15 cellular contexts compared by ENCODE assay signal in genomic region chr4:141497627-141498026, GRCh38.
DNase-seq lines count a peak whose midpoint lies in the region; ATAC-seq and TF ChIP-seq lines count a peak whose summit lies in the region.
"Had no signal": no experiment of that assay in that cellular context is flagged by ENCODE, and none has a peak within 500 bp of the region (broad histone marks: within the 10 kb centered on the region; RNA-seq: fewer than 3 reads in every experiment).

No MANE protein-coding gene starts in this region.

- no peak for TF ChIP-seq CTCF in suprapubic skin (IDR thresholded peaks at IDR 0.05)
- no peak for TF ChIP-seq CTCF in CD4-positive, alpha-beta T cell (IDR thresholded peaks at IDR 0.05)

- no peak overlapping the region for H3K4me3 ChIP-seq in suprapubic skin
- H3K4me3 ChIP-seq: psoas muscle had no signal

- H3K27ac ChIP-seq in suprapubic skin = no peak overlapping the region
- H3K27ac ChIP-seq in CD4-positive, alpha-beta T cell (ENCODE audit: low read depth, low read length) = no peak overlapping the region
- H3K27ac ChIP-seq: psoas muscle had no signal

- no peaks in the 10 kb centered on the region for H3K27me3 Mint-ChIP-seq in CD4-positive, alpha-beta T cell
- H3K27me3 Mint-ChIP-seq: effector memory CD8-positive, alpha-beta T cell had no signal

- H3K9me3 ChIP-seq in suprapubic skin = no peaks in the 10 kb centered on the region
- H3K9me3 ChIP-seq in CD4-positive, alpha-beta T cell (ENCODE audit: control insufficient read depth, low read length) = no peaks in the 10 kb centered on the region
- H3K9me3 ChIP-seq: BE2C, psoas muscle had no signal

- H3K4me3 Mint-ChIP-seq in CD4-positive, alpha-beta T cell = no peak overlapping the region
- H3K4me3 Mint-ChIP-seq: effector memory CD8-positive, alpha-beta T cell; T-helper 17 cell had no signal

- no peak overlapping the region for H3K27ac Mint-ChIP-seq in CD4-positive, alpha-beta T cell
- H3K27ac Mint-ChIP-seq: effector memory CD8-positive, alpha-beta T cell; T-helper 17 cell had no signal

- no peaks in the 10 kb centered on the region for H3K4me1 Mint-ChIP-seq in CD4-positive, alpha-beta T cell (ENCODE audit: low read depth)
- H3K4me1 Mint-ChIP-seq: T-helper 17 cell had no signal

- TF ChIP-seq EP300 in suprapubic skin (IDR thresholded peaks at IDR 0.05) = no peak

- TF ChIP-seq POLR2A in suprapubic skin (IDR thresholded peaks at IDR 0.05) = no peak

- POLR2A ChIA-PET in CD4-positive, alpha-beta T cell (lab: Charles Lee) = no interaction called here

- no peaks in the 10 kb centered on the region for H3K27me3 ChIP-seq in suprapubic skin
- no peaks in the 10 kb centered on the region for H3K27me3 ChIP-seq in CD4-positive, alpha-beta T cell (ENCODE audit: control insufficient read depth, insufficient read depth, low read length)
- H3K27me3 ChIP-seq: BE2C had no signal

- no peaks in the 10 kb centered on the region for H3K4me1 ChIP-seq in suprapubic skin
- H3K4me1 ChIP-seq: psoas muscle had no signal

- no peaks in the 10 kb centered on the region for H3K36me3 ChIP-seq in suprapubic skin
- H3K36me3 ChIP-seq: BE2C had no signal

- CTCF ChIA-PET in CD4-positive, alpha-beta T cell (lab: Charles Lee) = no interaction called here

- ATAC-seq in GM18499 (IDR thresholded peaks at IDR 0.05; ENCODE audit: insufficient read depth, unreplicated experiment) = peak; percentile 98
- ATAC-seq in GM19438 (IDR thresholded peaks at IDR 0.05; ENCODE audit: low read depth, unreplicated experiment) = peak; percentile 69
- ATAC-seq in HG02840 (IDR thresholded peaks at IDR 0.05; ENCODE audit: low FRiP score, unreplicated experiment) = peak; percentile 95
- peak; percentile 89 for ATAC-seq in HG03469 (IDR thresholded peaks at IDR 0.05; ENCODE audit: unreplicated experiment)
- ATAC-seq in CD4-positive, alpha-beta T cell (ENCODE audit: poor library complexity) = no peak
- ATAC-seq: effector memory CD8-positive, alpha-beta T cell; psoas muscle; T-helper 17 cell had no signal

- no peaks in the 10 kb centered on the region for H3K9me3 Mint-ChIP-seq in CD4-positive, alpha-beta T cell
- H3K9me3 Mint-ChIP-seq: effector memory CD8-positive, alpha-beta T cell had no signal

- no peak for DNase-seq in putamen (ENCODE audit: low spot score)
- no peak for DNase-seq in suprapubic skin (ENCODE audit: low spot score in 2 of 2)
- DNase-seq in NCI-H446 (lab: John Stamatoyannopoulos, UW) = no peak
- no peak for DNase-seq in CD4-positive, alpha-beta T cell
- DNase-seq: amygdala; BE2C; effector memory CD8-positive, alpha-beta T cell; hypothalamus; NCI-H1417; psoas muscle; T-helper 17 cell had no signal

- H3K36me3 Mint-ChIP-seq in CD4-positive, alpha-beta T cell (ENCODE audit: low read depth) = no peaks in the 10 kb centered on the region

- intact Hi-C loops in CD4-positive, alpha-beta T cell (cut with DNase I, micrococcal nuclease) = no loop called here

- WGBS in suprapubic skin = 64% methylated on average over 1 of the region's 1 CpG
